Comparison of ENCODE assay signal across 16 cellular contexts in genomic region chr12:22537000-22537544, GRCh38.
"Had no signal": no experiment of that assay in that cellular context is flagged by ENCODE, and none has a peak within 500 bp of the region (broad histone marks: within the 10 kb centered on the region; RNA-seq: fewer than 3 reads in every experiment).

No MANE protein-coding gene starts in this region.

- H3K27me3 ChIP-seq: body of pancreas, pancreas, thyroid gland had no signal

- H3K27ac ChIP-seq: body of pancreas, pancreas, thyroid gland had no signal

- H3K9me3 ChIP-seq: body of pancreas, pancreas, thyroid gland had no signal

- DNase-seq: activated CD4-positive, alpha-beta memory T cell treated with anti-CD3 and anti-CD28 coated beads, Interleukin-2, amount 10 ng/mL, durations not matched to agents 7 days and 5 days; activated CD4-positive, alpha-beta T cell treated with anti-CD3 and anti-CD28 coated beads, Interleukin-2, amount 10 ng/mL, durations not matched to agents 24 days and 14 days; activated effector memory CD4-positive, alpha-beta T cell treated with Interleukin-2 at 50 U/mL for 16 hours; activated naive CD4-positive, alpha-beta T cell treated with anti-CD3 and anti-CD28 coated beads for 36 hours; activated naive CD8-positive, alpha-beta T cell treated with anti-CD3 and anti-CD28 coated beads, Interleukin-2, amount 50 U/mL, for 24 hours; activated T-cell treated with anti-CD3 and anti-CD28 coated beads, Interleukin-2, amount 50 U/mL, for 72 hours; body of pancreas; effector CD4-positive, alpha-beta T cell; erythroblast; foreskin fibroblast; pancreas; right cardiac atrium; stimulated activated CD4-positive, alpha-beta T cell treated with anti-CD3 and anti-CD28 coated beads, Interleukin-12 subunit alpha, Interleukin-12 subunit beta, amount 100 ng/mL, for 4 hours had no signal

- H3K4me3 ChIP-seq: body of pancreas, lung, pancreas, thyroid gland had no signal

- ATAC-seq: activated CD4-positive, CD25-positive, alpha-beta regulatory T cell treated with anti-CD3 and anti-CD28 coated beads, Interleukin-2, amount 50 U/mL, for 24 hours; activated naive CD8-positive, alpha-beta T cell treated with anti-CD3 and anti-CD28 coated beads, Interleukin-2, amount 50 U/mL, for 24 hours; activated T-cell treated with anti-CD3 and anti-CD28 coated beads, Interleukin-2, amount 50 U/mL, for 72 hours; body of pancreas; pancreas; right cardiac atrium had no signal
